ENCODE assay signal across 19 cellular contexts in the genomic region with DNA sequence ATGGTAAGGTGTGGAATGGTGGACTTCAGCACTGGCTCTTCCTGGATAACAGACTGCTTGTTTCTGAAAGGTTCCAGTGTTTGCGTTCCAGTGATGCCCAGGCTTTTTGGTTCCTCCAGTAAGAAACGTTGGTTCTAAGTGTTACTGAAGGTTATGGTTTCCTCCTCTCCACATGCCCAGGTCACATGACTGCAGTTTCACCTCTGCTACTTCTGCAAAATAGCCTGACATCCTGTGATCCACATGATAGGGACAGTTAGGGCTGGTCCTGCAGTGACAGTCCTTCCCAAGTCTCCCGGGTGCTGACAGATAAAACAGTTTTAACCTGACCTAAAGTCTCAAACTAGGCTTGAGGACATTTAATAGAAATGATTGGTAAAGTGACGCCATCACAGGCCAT.
"Had no signal": no experiment of that assay in that cellular context is flagged by ENCODE, and none has a peak within 500 bp of the region (broad histone marks: within the 10 kb centered on the region; RNA-seq: fewer than 3 reads in every experiment).

No MANE protein-coding gene starts in this region.

- ATAC-seq: activated T-cell treated with anti-CD3 and anti-CD28 coated beads, Interleukin-2, amount 50 U/mL, for 72 hours; effector memory CD8-positive, alpha-beta T cell; esophagus mucosa; left lung; naive thymus-derived CD8-positive, alpha-beta T cell had no signal

- DNase-seq: activated CD4-positive, alpha-beta memory T cell treated with anti-CD3 and anti-CD28 coated beads, Interleukin-2, amount 10 ng/mL, durations not matched to agents 7 days and 5 days; activated CD4-positive, alpha-beta T cell treated with anti-CD3 and anti-CD28 coated beads for 48 hours; activated effector memory CD4-positive, alpha-beta T cell treated with Interleukin-2 at 50 U/mL for 16 hours; activated naive CD4-positive, alpha-beta T cell treated with anti-CD3 and anti-CD28 coated beads for 36 hours; activated naive CD8-positive, alpha-beta T cell treated with anti-CD3 and anti-CD28 coated beads, Interleukin-2, amount 10 ng/mL, durations not matched to agents 7 days and 5 days; activated T-cell treated with anti-CD3 and anti-CD28 coated beads, Interleukin-2, amount 50 U/mL, for 72 hours; amniotic stem cell; colonic mucosa; dorsolateral prefrontal cortex; effector memory CD8-positive, alpha-beta T cell; glutamatergic neuron; immature natural killer cell; left lung; naive thymus-derived CD8-positive, alpha-beta T cell; retina; sigmoid colon; stimulated activated CD4-positive, alpha-beta T cell treated with anti-CD3 and anti-CD28 coated beads, Interleukin-15, amount 100 ng/mL, for 24 hours; stimulated activated CD8-positive, alpha-beta memory T cell treated with anti-CD3 and anti-CD28 coated beads, Interleukin-4, amount 100 ng/mL, for 48 hours had no signal
